ENCODE assay signal across 8 cellular contexts in genomic region chr18:14458009-14458945, GRCh38.
DNase-seq lines count a peak whose midpoint lies in the region; ATAC-seq and TF ChIP-seq lines count a peak whose summit lies in the region.
"Not testable (repeated sequence)": the region's sequence is repeated elsewhere in the genome, so short reads cannot be mapped to it uniquely, and the experiment has no call there.

No MANE protein-coding gene starts in this region.

- TF ChIP-seq CTCF in NB4 (IDR thresholded peaks at IDR 0.05; ENCODE audit: low read depth, low read length) = peak; percentile 22
- peak; percentile 31 for TF ChIP-seq CTCF in epithelial cell of esophagus (IDR thresholded peaks at IDR 0.05; ENCODE audit: insufficient read depth, low read depth, low read length, missing control alignments)
- peak in 3 of 7 experiments; percentile 37 to 64 (median 58) for TF ChIP-seq CTCF in stomach (IDR thresholded peaks at IDR 0.05)

- not testable (repeated sequence) for H3K36me3 Mint-ChIP-seq in memory B cell

- not testable (repeated sequence) for H3K9me3 ChIP-seq in stomach

- peak overlapping the region; percentile 39 for H3K4me3 Mint-ChIP-seq in memory B cell

- not testable (repeated sequence) for TF ChIP-seq EP300 in stomach (IDR thresholded peaks at IDR 0.05)

- peaks cover 0 to 12% (median 6%) of the 10 kb centered on the region in 4 donors for H3K4me1 ChIP-seq in stomach

- H3K4me3 ChIP-seq in NB4 (ENCODE audit: low read depth, low read length); epithelial cell of esophagus (ENCODE audit: low read length): not testable (repeated sequence)
- H3K4me3 ChIP-seq in stomach = peak overlapping the region in 3 of 4 donors; percentile 37 to 46 (median 41)

- peak; percentile 39 for DNase-seq in COLO668 (lab: John Stamatoyannopoulos, UW; ENCODE audit: unreplicated experiment)
- DNase-seq in NB4 (ENCODE audit: low read depth); epithelial cell of esophagus (ENCODE audit: low read depth): not testable (repeated sequence)
- DNase-seq in activated CD4-positive, alpha-beta T cell treated with anti-CD3 and anti-CD28 coated beads for 1 hour = peak; percentile 61
- peak; percentile 45 for DNase-seq in activated effector memory CD4-positive, alpha-beta T cell treated with Interleukin-2 at 50 U/mL for 16 hours
- peak; percentile 34 to 37 for DNase-seq in memory B cell (ENCODE audit: low spot score in 2 of 2)
- peak; percentile 76 for DNase-seq in stimulated activated CD4-positive, alpha-beta T cell treated with anti-CD3 and anti-CD28 coated beads, Interleukin-1b, Interleukin-23, amount 100 ng/mL, for 48 hours
- DNase-seq in stomach = peak; percentile 66

- ATAC-seq in memory B cell (ENCODE audit: low read depth) = not testable (repeated sequence)

- not testable (repeated sequence) for TF ChIP-seq POLR2A in NB4 (IDR thresholded peaks at IDR 0.05; ENCODE audit: extremely low read depth, insufficient read length); stomach (IDR thresholded peaks at IDR 0.05)

- H3K4me1 Mint-ChIP-seq in memory B cell = not testable (repeated sequence)

- 9 to 39% (median 17%) methylated on average over 6 to 54 of the region's 62 CpGs for WGBS in stomach, 5 donors

- not testable (repeated sequence) for H3K27ac Mint-ChIP-seq in memory B cell

- intact Hi-C loops in stomach (cut with DNase I; ENCODE audit: low total_unique reads) = not testable (repeated sequence)

- H3K36me3 ChIP-seq in stomach = not testable (repeated sequence)

- not testable (repeated sequence) for H3K27me3 Mint-ChIP-seq in memory B cell

- not testable (repeated sequence) for H3K27ac ChIP-seq in stomach

- not testable (repeated sequence) for H3K9me3 Mint-ChIP-seq in memory B cell

- not testable (repeated sequence) for H3K27me3 ChIP-seq in stomach
